Comparison of ENCODE assay signal across 8 cellular contexts in the genomic region with DNA sequence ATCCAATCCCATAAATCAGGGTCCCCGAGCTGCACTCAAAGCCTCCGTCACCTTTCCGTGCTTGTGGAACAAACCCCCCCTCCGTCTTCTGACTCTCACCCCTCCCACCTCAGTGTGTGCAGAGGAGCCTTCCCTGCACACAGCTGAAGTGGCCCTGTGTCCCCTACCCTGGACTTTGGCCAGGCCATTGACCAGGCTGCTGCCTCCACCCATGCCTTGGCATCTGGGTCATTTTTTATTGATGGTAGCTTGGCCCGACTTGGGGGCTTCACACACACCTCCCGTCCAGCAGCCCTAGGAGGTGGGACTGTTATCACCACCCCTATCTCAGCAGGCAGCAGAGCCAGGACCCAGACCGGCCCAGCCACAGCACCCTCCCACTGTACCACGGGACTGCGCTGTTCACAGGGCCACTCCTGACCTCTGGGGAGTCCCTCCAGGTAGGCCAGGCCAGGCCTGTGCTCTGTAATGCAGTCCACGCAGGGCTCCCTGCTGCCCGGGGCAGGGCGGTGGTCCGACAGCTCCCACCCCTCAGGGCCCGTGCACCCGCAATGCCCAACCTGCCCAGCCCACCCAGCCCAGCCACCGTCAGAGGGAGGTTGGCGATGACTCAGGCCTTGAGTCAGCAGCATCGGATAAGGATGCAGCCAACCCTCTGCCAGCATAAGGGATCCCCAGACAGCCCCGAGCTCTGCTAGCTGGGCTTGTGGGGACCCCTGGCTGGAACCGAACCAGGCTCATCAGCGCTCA. TPM values are rescaled to one million over a fixed set of nuclear protein-coding genes. Genes with fewer than 3 reads are reported as not detected.
A peak's percentile ranks its signal among the peaks of the same experiment; 100 is the strongest.
DNase-seq lines count a peak whose midpoint lies in the region; ATAC-seq and TF ChIP-seq lines count a peak whose summit lies in the region.

No MANE protein-coding gene starts in this region.

- H3K4me3 Mint-ChIP-seq in CD14-positive monocyte = peak overlapping the region; percentile 65 to 72

- H3K4me1 ChIP-seq in Panc1 (ENCODE audit: control insufficient read depth, insufficient read depth, low read length) (peaks cover 69% of the 10 kb centered on the region), esophagus (ENCODE audit: control insufficient read depth in 2 of 2, insufficient read depth in 2 of 2, low read length in 1 of 2) (peaks cover 9 to 40% of the 10 kb centered on the region in 2 donors), neuronal stem cell (ENCODE audit: control insufficient read depth in 2 of 2, insufficient read depth in 1 of 2, low read depth in 1 of 2, low read length in 2 of 2) (peaks cover 51 to 66% of the 10 kb centered on the region in 2 donors)

- H2BK15ac ChIP-seq in neuronal stem cell (ENCODE audit: low read length) = peak overlapping the region; percentile 100

- H2BK5ac ChIP-seq in neuronal stem cell (ENCODE audit: low read length) = peak overlapping the region; percentile 44

- TF ChIP-seq CTCF in CD14-positive monocyte (IDR thresholded peaks at IDR 0.05) (no peak), Panc1 (IDR thresholded peaks at IDR 0.05) (no peak)

- no TSS peak for BruUV-seq in Panc1 (replicated peaks; lab: Mats Ljungman, UMichigan)

- no peaks in the 10 kb centered on the region for H3K36me3 Mint-ChIP-seq in CD14-positive monocyte

- H3K27ac ChIP-seq in Panc1 (ENCODE audit: low read length) (peak overlapping the region; percentile 97), esophagus (ENCODE audit: low read depth in 2 of 2, low read length in 1 of 2) (peak overlapping the region; percentile 91 to 95), neuronal stem cell (replicated peaks; ENCODE audit: low read length) (no peak overlapping the region)

- peak; percentile 64 for ATAC-seq in Panc1
- ATAC-seq in GM19023 (IDR thresholded peaks at IDR 0.05; ENCODE audit: unreplicated experiment) = no peak
- no peak for ATAC-seq in GM19455 (IDR thresholded peaks at IDR 0.05; ENCODE audit: unreplicated experiment)
- no peak for ATAC-seq in HG02840 (IDR thresholded peaks at IDR 0.05; ENCODE audit: low FRiP score, unreplicated experiment)

- peak overlapping the region; percentile 34 for H4K91ac ChIP-seq in neuronal stem cell (ENCODE audit: low read depth, low read length, poor library complexity)

- H3K9ac ChIP-seq in neuronal stem cell (ENCODE audit: low read depth, low read length, poor library complexity) = no peak overlapping the region

- H3K4ac ChIP-seq in neuronal stem cell (ENCODE audit: low read length) = peak overlapping the region; percentile 47

- H2AFZ ChIP-seq in neuronal stem cell (ENCODE audit: low read length) = no peak overlapping the region

- H3K4me1 Mint-ChIP-seq in CD14-positive monocyte = peaks cover 38% of the 10 kb centered on the region

- DNase-seq in CD14-positive monocyte (ENCODE audit: low spot score) (peak; percentile 70), Panc1 (ENCODE audit: low read depth, low spot score) (no peak), neuronal stem cell (ENCODE audit: low spot score) (no peak), SKM-1 treated with dmso at 0.1 percent for 144 hours (lab: John Stamatoyannopoulos, UW; ENCODE audit: unreplicated experiment) (no peak)

- peaks cover 6 to 11% (median 8%) of the 10 kb centered on the region in 3 donors for H3K27me3 Mint-ChIP-seq in CD14-positive monocyte (ENCODE audit: low read depth in 3 of 3)

- POLR2A ChIA-PET in Panc1 (lab: Charles Lee) = interaction anchor here (1.0 kb wide), 1 partner anchor 14 kb away, joined by 3 read pairs; no protein-coding TSS in a partner anchor

- peaks cover 2% of the 10 kb centered on the region for H3K79me1 ChIP-seq in neuronal stem cell (ENCODE audit: low read depth, low read length)

- peak overlapping the region; percentile 95 for H3K18ac ChIP-seq in neuronal stem cell (ENCODE audit: low read length)

- no peak overlapping the region for H4K8ac ChIP-seq in neuronal stem cell (ENCODE audit: low read depth, low read length)

- no peaks in the 10 kb centered on the region for H3K27me3 ChIP-seq in Panc1 (ENCODE audit: control insufficient read depth, insufficient read depth, low read length)
- no peaks in the 10 kb centered on the region for H3K27me3 ChIP-seq in esophagus (ENCODE audit: control insufficient read depth in 1 of 2, insufficient read depth in 2 of 2, low read length in 2 of 2)
- H3K27me3 ChIP-seq in neuronal stem cell (ENCODE audit: control insufficient read depth in 3 of 3, insufficient read depth in 3 of 3, low read depth in 1 of 3, low read length in 3 of 3) = no peaks in the 10 kb centered on the region

- peak overlapping the region; percentile 74 for H3K23ac ChIP-seq in neuronal stem cell (ENCODE audit: low read depth, low read length, poor library complexity)

- intact Hi-C loops in CD14-positive monocyte (cut with micrococcal nuclease) (no loop called here), Panc1 (cut with micrococcal nuclease; ENCODE audit: unreplicated experiment) (no loop called here)

- H2AK5ac ChIP-seq in neuronal stem cell (ENCODE audit: low read depth, low read length) = peak overlapping the region; percentile 99

- H2BK12ac ChIP-seq in neuronal stem cell (ENCODE audit: low read length) = peak overlapping the region; percentile 100

- no peak overlapping the region for H3K14ac ChIP-seq in neuronal stem cell (ENCODE audit: low read length)

- H3K4me3 ChIP-seq in Panc1 (ENCODE audit: low read depth in 2 of 2, low read length in 2 of 2) = peak overlapping the region in 1 of 2 experiments; percentile 45; a peak in 2 of 4 replicates
- H3K4me3 ChIP-seq in esophagus (ENCODE audit: low read depth in 1 of 2, low read length in 2 of 2) = peak overlapping the region in 1 of 2 donors; percentile 10
- H3K4me3 ChIP-seq in neuronal stem cell (ENCODE audit: low read length in 2 of 2) = no peak overlapping the region

- H3K9me3 ChIP-seq in Panc1 (ENCODE audit: control insufficient read depth, insufficient read depth, low read depth, low read length) = no peaks in the 10 kb centered on the region
- no peaks in the 10 kb centered on the region for H3K9me3 ChIP-seq in esophagus (ENCODE audit: control insufficient read depth in 2 of 2, insufficient read depth in 1 of 2, low read depth in 1 of 2, low read length in 1 of 2)
- peaks cover 2 to 8% of the 10 kb centered on the region in 2 donors for H3K9me3 ChIP-seq in neuronal stem cell (replicated peaks in 1 of 2; ENCODE audit: control insufficient read depth in 2 of 2, insufficient read depth in 1 of 2, low read depth in 1 of 2, low read length in 2 of 2)

- no peak overlapping the region for H3K4me2 ChIP-seq in neuronal stem cell (ENCODE audit: insufficient read depth, low read length, poor library complexity, severe bottlenecking)

- CTCF ChIA-PET in Panc1 (lab: Charles Lee) = interaction anchor here (1.9 kb wide), 1 partner anchor 15 kb away, joined by 8 read pairs; no protein-coding TSS in a partner anchor

- peak overlapping the region; percentile 48 for H2BK120ac ChIP-seq in neuronal stem cell (ENCODE audit: low read depth, low read length)

- in situ Hi-C loops in Panc1 (cut with HindIII; ENCODE audit: low pct_unique_long_range_greater_than_20kb, low sequenced_read_pairs) = no loop called here

- H3K9me3 Mint-ChIP-seq in CD14-positive monocyte = peaks cover 0 to 4% (median 0%) of the 10 kb centered on the region in 7 donors

- H3K27ac Mint-ChIP-seq in CD14-positive monocyte = peak overlapping the region; percentile 87 to 98 (median 96)

- 51 to 59% methylated on average over 21 of the region's 21 CpGs for WGBS in esophagus, 2 donors
- no CpG with 5 or more reads among the region's 21 CpGs for WGBS in neuronal stem cell (ENCODE audit: extremely low coverage in 2 of 2, insufficient read length in 2 of 2, insufficient replicate concordance in 1 of 2), 2 donors

- H3K36me3 ChIP-seq in Panc1 (ENCODE audit: control insufficient read depth, insufficient read depth, low read length) (no peaks in the 10 kb centered on the region; the same call in 1 of the 2 replicates), esophagus (ENCODE audit: control insufficient read depth in 2 of 2, insufficient read depth in 2 of 2, low read length in 1 of 2) (peaks cover 0 to 3% of the 10 kb centered on the region in 2 donors), neuronal stem cell (replicated peaks in 1 of 2; ENCODE audit: control insufficient read depth in 2 of 2, insufficient read depth in 2 of 2, low read length in 2 of 2) (no peaks in the 10 kb centered on the region)

RNA-seq across cellular contexts. Expression of a gene that starts 9.2 kb away (rescaled TPM):
- 1 to 10 TPM; 2.9 to 3.8 TPM for polyA plus RNA-seq in CD14-positive monocyte
- total RNA-seq in Panc1 (2021; ENCODE audit: unreplicated experiment) = 195 TPM
- 179 TPM for polyA plus RNA-seq in Panc1 (2012; ENCODE audit: insufficient read length)
- polyA plus RNA-seq in esophagus = 10 to 100 TPM; 26.6 to 41.9 TPM
- polyA plus RNA-seq in neuronal stem cell (2013, experiment 1 of 2) = 19.0 TPM
- 19.6 TPM for polyA plus RNA-seq in neuronal stem cell (2013, experiment 2 of 2)

RNA-seq across cellular contexts. Expression of a gene that starts 43.8 kb away (rescaled TPM):
- polyA plus RNA-seq in CD14-positive monocyte = under 1 TPM; 0.61 to 0.64 TPM
- total RNA-seq in Panc1 (2021; ENCODE audit: unreplicated experiment) = 9.4 TPM
- polyA plus RNA-seq in Panc1 (2012; ENCODE audit: insufficient read length) = 15.6 TPM
- 10 to 100 TPM in 1 of 2 donors, 1 to 10 TPM in 1; 5.8 to 10.2 TPM for polyA plus RNA-seq in esophagus
- polyA plus RNA-seq in neuronal stem cell (2013, experiment 1 of 2) = 23.8 TPM
- 21.4 TPM for polyA plus RNA-seq in neuronal stem cell (2013, experiment 2 of 2)

Comparison
In these comparisons a context has a peak if more than half of its experiments do, and no peak if none do; other contexts are left out.
1. RNA of a gene that starts 9.2 kb away (polyA plus RNA-seq): 26.6 to 41.9 TPM in esophagus; 2.9 to 3.8 TPM in CD14-positive monocyte; every median in the first group is over 4 times any median in the second.
2. RNA of a gene that starts 43.8 kb away (polyA plus RNA-seq): 5.8 to 10.2 TPM in esophagus; 0.61 to 0.64 TPM in CD14-positive monocyte; every median in the first group is over 4 times any median in the second.